Comparison of ENCODE assay signal across 24 cellular contexts in the genomic region with DNA sequence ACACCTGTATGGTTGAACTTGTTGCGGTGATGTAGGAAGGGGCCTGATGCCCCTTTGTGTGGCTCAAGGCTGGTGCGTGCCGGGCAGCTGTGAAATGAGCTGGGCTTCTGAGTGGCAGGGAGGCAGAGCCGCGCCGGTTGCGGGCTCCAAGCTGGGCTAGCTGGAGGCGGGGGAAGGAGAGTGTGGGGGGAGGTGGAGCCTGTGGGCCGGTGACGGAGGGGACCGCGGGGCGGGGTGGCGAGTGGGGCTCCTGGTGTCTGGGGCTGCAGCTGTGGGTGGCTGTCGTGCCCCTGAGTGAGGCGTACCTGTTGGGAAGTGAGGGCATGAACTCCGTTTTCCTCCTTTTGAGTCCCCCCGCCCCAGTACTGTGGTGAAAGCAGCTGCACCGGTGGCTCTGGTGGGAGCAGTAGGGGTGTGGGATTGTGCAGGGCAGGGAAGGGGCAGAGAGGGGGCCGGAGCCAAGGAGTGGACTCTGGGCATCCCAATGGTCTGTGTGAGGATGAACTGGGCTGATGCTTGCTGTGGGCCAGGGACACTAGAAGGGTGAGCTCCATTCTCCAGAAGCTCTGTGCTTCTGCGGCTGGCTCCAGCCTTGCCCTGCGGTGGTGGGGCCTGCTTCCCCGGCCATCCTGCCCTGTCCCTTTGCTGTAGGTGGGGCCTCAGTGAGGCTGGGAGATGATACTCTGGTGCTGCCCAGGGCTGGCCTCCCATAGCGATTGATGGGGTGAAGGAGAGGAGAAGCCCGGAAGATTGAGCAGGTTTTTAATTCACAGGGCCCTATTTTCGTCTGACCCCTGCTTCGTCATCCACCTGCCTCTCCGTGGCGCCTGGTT.
DNase-seq lines count a peak whose midpoint lies in the region; ATAC-seq and TF ChIP-seq lines count a peak whose summit lies in the region.
"Had no signal": no experiment of that assay in that cellular context is flagged by ENCODE, and none has a peak within 500 bp of the region (broad histone marks: within the 10 kb centered on the region; RNA-seq: fewer than 3 reads in every experiment).

No MANE protein-coding gene starts in this region.

- intact Hi-C loops in head of caudate nucleus (cut with DNase I), result no loop called here

- H3K36me3 Mint-ChIP-seq in stimulated activated memory B cell treated with anti-CD40 and anti-IgM and Interleukin-4, amounts not matched to agents 10 μg/mL and 1 μg/mL and 100 μg/mL, for 72 hours, result peaks cover 23% of the 10 kb centered on the region
- H3K36me3 Mint-ChIP-seq: neural progenitor cell had no signal

- H3K9me3 Mint-ChIP-seq in stimulated activated memory B cell treated with anti-CD40 and anti-IgM and Interleukin-4, amounts not matched to agents 10 μg/mL and 1 μg/mL and 100 μg/mL, for 72 hours, result peaks cover 6% of the 10 kb centered on the region
- H3K9me3 Mint-ChIP-seq: activated CD4-positive, alpha-beta T cell treated with anti-CD3 and anti-CD28 coated beads, Interleukin-2, amount 10 ng/mL, durations not matched to agents 7 days and 5 days; neural progenitor cell; stimulated activated naive CD8-positive, alpha-beta T cell treated with anti-CD3 and anti-CD28 coated beads, Interleukin-15, amount 100 ng/mL, for 72 hours had no signal

- peak overlapping the region; percentile 99; the same call in 1 of the 2 replicates for H3K27ac ChIP-seq in VCaP
- H3K27ac ChIP-seq: neural progenitor cell, prostate gland, upper lobe of left lung had no signal

- TF ChIP-seq CTCF in VCaP (conservative IDR thresholded peaks at IDR 0.05), result no peak

- peaks cover 80% of the 10 kb centered on the region for H3K4me1 Mint-ChIP-seq in stimulated activated memory B cell treated with anti-CD40 and anti-IgM and Interleukin-4, amounts not matched to agents 10 μg/mL and 1 μg/mL and 100 μg/mL, for 72 hours

- peak overlapping the region; percentile 75 for H3K27ac Mint-ChIP-seq in stimulated activated memory B cell treated with anti-CD40 and anti-IgM and Interleukin-4, amounts not matched to agents 10 μg/mL and 1 μg/mL and 100 μg/mL, for 72 hours

- no peaks in the 10 kb centered on the region for H3K27me3 Mint-ChIP-seq in stimulated activated memory B cell treated with anti-CD40 and anti-IgM and Interleukin-4, amounts not matched to agents 10 μg/mL and 1 μg/mL and 100 μg/mL, for 72 hours

- DNase-seq in NCI-H2227 (lab: John Stamatoyannopoulos, UW; ENCODE audit: unreplicated experiment) (peak; percentile 22), NCI-H2227 treated with DMSO at 0.1 percent for 48 hours (lab: John Stamatoyannopoulos, UW) (no peak), head of caudate nucleus (peak in 25 of 42 donors; percentile 28 to 76 (median 56)), NCI-H1436 (lab: John Stamatoyannopoulos, UW) (no peak), KG1 (lab: John Stamatoyannopoulos, UW) (no peak)
- no peak for DNase-seq in central memory CD4-positive, alpha-beta T cell
- DNase-seq: activated CD4-positive, alpha-beta T cell treated with anti-CD3 and anti-CD28 coated beads, Interleukin-2, amount 10 ng/mL, durations not matched to agents 7 days and 5 days; activated CD8-positive, alpha-beta memory T cell treated with anti-CD3 and anti-CD28 coated beads, Interleukin-2, amount 50 U/mL, for 48 hours; activated gamma-delta T cell treated with Interleukin-2 at 50 U/mL for 16 hours; amniotic stem cell; Calu3; IMR-90; left cardiac atrium; midbrain; NCI-H1694; NCI-H345; NCI-H82; small intestine; stimulated activated naive CD8-positive, alpha-beta T cell treated with anti-CD3 and anti-CD28 coated beads, Interleukin-15, amount 100 ng/mL, for 72 hours had no signal

- ATAC-seq in stimulated activated memory B cell treated with anti-CD40 and anti-IgM and Interleukin-4, amounts not matched to agents 10 μg/mL and 1 μg/mL and 100 μg/mL, for 72 hours, result no peak
- ATAC-seq: stimulated activated naive CD8-positive, alpha-beta T cell treated with anti-CD3 and anti-CD28 coated beads, Interleukin-15, amount 100 ng/mL, for 72 hours had no signal

- H3K4me3 Mint-ChIP-seq in stimulated activated memory B cell treated with anti-CD40 and anti-IgM and Interleukin-4, amounts not matched to agents 10 μg/mL and 1 μg/mL and 100 μg/mL, for 72 hours, result peak overlapping the region; percentile 16
- H3K4me3 Mint-ChIP-seq: activated CD4-positive, alpha-beta T cell treated with anti-CD3 and anti-CD28 coated beads, Interleukin-2, amount 10 ng/mL, durations not matched to agents 7 days and 5 days; neural progenitor cell had no signal

Comparison
In these comparisons a context has a peak if more than half of its experiments do, and no peak if none do; other contexts are left out.
1. DNase-seq: peak in NCI-H2227 (single experiment) and head of caudate nucleus (25 of 42); none in NCI-H2227 treated with DMSO at 0.1 percent for 48 hours (single experiment), NCI-H1436 (single experiment), KG1 (single experiment) and central memory CD4-positive, alpha-beta T cell (single experiment).